ENCODE assay signal across 11 cellular contexts in genomic region chr6:41334482-41335023, GRCh38. TPM values are rescaled to one million over a fixed set of nuclear protein-coding genes. Genes with fewer than 3 reads are reported as not detected.
DNase-seq lines count a peak whose midpoint lies in the region; ATAC-seq and TF ChIP-seq lines count a peak whose summit lies in the region.
"Had no signal": no experiment of that assay in that cellular context is flagged by ENCODE, and none has a peak within 500 bp of the region (broad histone marks: within the 10 kb centered on the region; RNA-seq: fewer than 3 reads in every experiment).

No MANE protein-coding gene starts in this region.

- TF ChIP-seq POLR2A in adrenal gland (IDR thresholded peaks at IDR 0.05) = no peak

- H3K9me3 ChIP-seq in CD4-positive, CD25-positive, alpha-beta regulatory T cell (ENCODE audit: control insufficient read depth in 2 of 2, low read length in 2 of 2) = no peaks in the 10 kb centered on the region
- H3K9me3 ChIP-seq in adrenal gland (replicated peaks in 1 of 3) = no peaks in the 10 kb centered on the region
- no peaks in the 10 kb centered on the region for H3K9me3 ChIP-seq in aorta (ENCODE audit: control insufficient read depth, low read length)

- H3K36me3 Mint-ChIP-seq in CD4-positive, CD25-positive, alpha-beta regulatory T cell = no peaks in the 10 kb centered on the region

- H3K27ac Mint-ChIP-seq in CD4-positive, CD25-positive, alpha-beta regulatory T cell = peak overlapping the region; percentile 82 to 90 (median 84)

- peak overlapping the region; percentile 59 for H3K27ac ChIP-seq in CD4-positive, CD25-positive, alpha-beta regulatory T cell (ENCODE audit: insufficient read depth, low read length, poor library complexity, severe bottlenecking)
- H3K27ac ChIP-seq in adrenal gland = no peak overlapping the region
- H3K27ac ChIP-seq in aorta (ENCODE audit: low read depth in 1 of 2, low read length in 2 of 2) = no peak overlapping the region

- H3K27me3 ChIP-seq in CD4-positive, CD25-positive, alpha-beta regulatory T cell (ENCODE audit: control insufficient read depth, insufficient read depth, low read length) = no peaks in the 10 kb centered on the region
- H3K27me3 ChIP-seq in adrenal gland (no peaks in the 10 kb centered on the region), aorta (ENCODE audit: control insufficient read depth in 1 of 2, insufficient read depth in 2 of 2, low read length in 1 of 2) (no peaks in the 10 kb centered on the region)

- no peaks in the 10 kb centered on the region for H3K36me3 ChIP-seq in CD4-positive, CD25-positive, alpha-beta regulatory T cell (ENCODE audit: control insufficient read depth, insufficient read depth, low read length)
- H3K36me3 ChIP-seq in adrenal gland (replicated peaks in 1 of 2) (no peaks in the 10 kb centered on the region), aorta (ENCODE audit: control insufficient read depth in 1 of 2, insufficient read depth in 2 of 2, low read length in 1 of 2) (no peaks in the 10 kb centered on the region)

- WGBS in adrenal gland, 4 donors = 56 to 78% (median 72%) methylated on average over 11 of the region's 11 CpGs
- WGBS in aorta, 2 donors = 74 to 75% methylated on average over 11 of the region's 11 CpGs

- no peak for DNase-seq in CD4-positive, CD25-positive, alpha-beta regulatory T cell
- DNase-seq in GM13976 (ENCODE audit: low spot score) (peak; percentile 44), RKO (ENCODE audit: low spot score) (peak; percentile 8), iris pigment epithelial cell (ENCODE audit: low read depth) (peak; percentile 30), adrenal gland (no peak), aorta (no peak)
- DNase-seq: anterior cingulate cortex, SW 1271 had no signal

- peaks cover 21% of the 10 kb centered on the region for H3K4me1 ChIP-seq in CD4-positive, CD25-positive, alpha-beta regulatory T cell (ENCODE audit: control insufficient read depth, insufficient read depth, low read length, poor library complexity, severe bottlenecking)
- H3K4me1 ChIP-seq in adrenal gland (replicated peaks in 1 of 2) (no peaks in the 10 kb centered on the region), aorta (ENCODE audit: control insufficient read depth in 1 of 2, insufficient read depth in 2 of 2, low read length in 2 of 2) (no peaks in the 10 kb centered on the region)

- no peaks in the 10 kb centered on the region for H3K9me3 Mint-ChIP-seq in CD4-positive, CD25-positive, alpha-beta regulatory T cell

- peaks cover 14% of the 10 kb centered on the region for H3K27me3 Mint-ChIP-seq in CD4-positive, CD25-positive, alpha-beta regulatory T cell

- intact Hi-C loops in adrenal gland (cut with DNase I) = no loop called here
- intact Hi-C loops in aorta (cut with DNase I) = no loop called here

- no peak for ATAC-seq in CD4-positive, CD25-positive, alpha-beta regulatory T cell (ENCODE audit: low read depth in 2 of 2)
- ATAC-seq in HG02571 (IDR thresholded peaks at IDR 0.05; ENCODE audit: unreplicated experiment) = no peak
- no peak for ATAC-seq in aorta (ENCODE audit: low FRiP score)
- ATAC-seq in HG03460 (IDR thresholded peaks at IDR 0.05; ENCODE audit: unreplicated experiment) = no peak

- no peak for TF ChIP-seq CTCF in GM13976 (IDR thresholded peaks at IDR 0.05; ENCODE audit: borderline replicate concordance, control extremely low read depth, extremely low read depth, insufficient read depth, missing control alignments)
- TF ChIP-seq CTCF in adrenal gland (IDR thresholded peaks at IDR 0.05) = no peak

- peak overlapping the region in 1 of 4 donors; percentile 51 for H3K4me3 Mint-ChIP-seq in CD4-positive, CD25-positive, alpha-beta regulatory T cell

- in situ Hi-C loops in GM13976 (cut with MboI; ENCODE audit: low sequenced_read_pairs, unreplicated experiment) = no loop called here

- no peak overlapping the region for H3K4me3 ChIP-seq in CD4-positive, CD25-positive, alpha-beta regulatory T cell (ENCODE audit: low read depth, low read length)
- H3K4me3 ChIP-seq in adrenal gland = no peak overlapping the region
- H3K4me3 ChIP-seq in aorta (ENCODE audit: low read length in 2 of 2) = no peak overlapping the region

- peaks cover 0 to 49% (median 10%) of the 10 kb centered on the region in 4 donors for H3K4me1 Mint-ChIP-seq in CD4-positive, CD25-positive, alpha-beta regulatory T cell

RNA-seq across cellular contexts. Expression of gene NCR2, which starts 0.9 kb away (rescaled TPM):
- not detected for total RNA-seq in CD4-positive, CD25-positive, alpha-beta regulatory T cell
- not detected for polyA plus RNA-seq in CD4-positive, CD25-positive, alpha-beta regulatory T cell
- total RNA-seq in adrenal gland (not detected), aorta (not detected)
- polyA plus RNA-seq in adrenal gland (not detected), aorta (not detected)
- total RNA-seq: LHCN-M2 had no signal

RNA-seq across cellular contexts. Expression of gene TREM1, which starts 48.1 kb away (rescaled TPM):
- total RNA-seq in CD4-positive, CD25-positive, alpha-beta regulatory T cell = not detected
- polyA plus RNA-seq in CD4-positive, CD25-positive, alpha-beta regulatory T cell = under 1 TPM in 1 of 4 donors, not detected in 3; 0.54 TPM
- total RNA-seq in adrenal gland (1 to 10 TPM in 2 of 8 donors, under 1 TPM in 3, not detected in 3; 0.44 to 1.4 (median 0.96) TPM), aorta (10 to 100 TPM in 1 of 2 donors, 1 to 10 TPM in 1; 6.2 to 18.4 TPM)
- polyA plus RNA-seq in adrenal gland (1 to 10 TPM in 1 of 3 donors, under 1 TPM in 2; 0.37 to 2.0 (median 0.66) TPM), aorta (1 to 10 TPM in 1 of 2 donors, not detected in 1; 6.5 TPM)

Comparison
In these comparisons a context has a peak if more than half of its experiments do, and no peak if none do; other contexts are left out.
1. DNase-seq: peak in GM13976 (single experiment), RKO (single experiment) and iris pigment epithelial cell (single experiment); none in CD4-positive, CD25-positive, alpha-beta regulatory T cell (0 of 3), adrenal gland (0 of 7) and aorta (0 of 2).